21 cellular contexts compared by ENCODE assay signal in genomic region chr9:124797343-124798103, GRCh38. TPM values are rescaled to one million over a fixed set of nuclear protein-coding genes. Genes with fewer than 3 reads are reported as not detected.
A peak's percentile ranks its signal among the peaks of the same experiment; 100 is the strongest.
DNase-seq lines count a peak whose midpoint lies in the region; ATAC-seq and TF ChIP-seq lines count a peak whose summit lies in the region.
"Had no signal": no experiment of that assay in that cellular context is flagged by ENCODE, and none has a peak within 500 bp of the region (broad histone marks: within the 10 kb centered on the region; RNA-seq: fewer than 3 reads in every experiment).

No MANE protein-coding gene starts in this region.

- TF ChIP-seq CTCF in osteoblast (IDR thresholded peaks at IDR 0.05; ENCODE audit: extremely low read depth, low read depth, low read length) (no peak), vagina (IDR thresholded peaks at IDR 0.05) (no peak), WTC11 (IDR thresholded peaks at IDR 0.05) (no peak)

- H3K36me3 ChIP-seq in osteoblast (ENCODE audit: insufficient read depth, low read length): no peaks in the 10 kb centered on the region
- H3K36me3 ChIP-seq in vagina: no peaks in the 10 kb centered on the region
- H3K36me3 ChIP-seq: HAP-1, SJSA1 had no signal

- DNase-seq in DMS 273 (lab: John Stamatoyannopoulos, UW; ENCODE audit: unreplicated experiment) (peak; percentile 70), DMS 273 treated with DMSO at 0.1 percent for 48 hours (lab: John Stamatoyannopoulos, UW) (no peak), Right ventricle myocardium superior (no peak), osteoblast (ENCODE audit: insufficient read length, low spot score, missing footprints) (peak; percentile 54), vagina (ENCODE audit: extremely low spot score in 2 of 2) (no peak), amniotic stem cell (lab: John Stamatoyannopoulos, UW) (no peak), HT-29 (ENCODE audit: low spot score) (no peak), WTC11 (ENCODE audit: low spot score) (no peak)
- DNase-seq: activated CD4-positive, alpha-beta T cell treated with anti-CD3 and anti-CD28 coated beads for 36 hours; activated naive CD4-positive, alpha-beta T cell treated with anti-CD3 and anti-CD28 coated beads, Interleukin-2, amount 50 U/mL, for 16 hours; DMS53; NCI-H1694; NCI-H226; T1000 had no signal

- H3K4me1 ChIP-seq in osteoblast (ENCODE audit: insufficient read depth, low read length) (no peaks in the 10 kb centered on the region), vagina (peaks cover 65% of the 10 kb centered on the region)
- H3K4me1 ChIP-seq: HAP-1, SJSA1 had no signal

- H3K9me3 Mint-ChIP-seq in WTC11: no peaks in the 10 kb centered on the region

- POLR2A ChIA-PET in WTC11 (lab: Charles Lee): no interaction called here

- no peak overlapping the region for H3K27ac Mint-ChIP-seq in WTC11
- H3K27ac Mint-ChIP-seq: activated CD4-positive, alpha-beta T cell treated with anti-CD3 and anti-CD28 coated beads for 36 hours had no signal

- no peaks in the 10 kb centered on the region for H3K9me3 ChIP-seq in osteoblast (ENCODE audit: low read depth, low read length)
- no peaks in the 10 kb centered on the region for H3K9me3 ChIP-seq in vagina
- H3K9me3 ChIP-seq: HAP-1, SJSA1 had no signal

- intact Hi-C loops in Right ventricle myocardium superior (cut with DNase I): loop anchor here (2.0 kb wide), 1 partner anchor 23 kb away; no protein-coding TSS in a partner anchor
- intact Hi-C loops in vagina (cut with DNase I): no loop called here

- H3K27me3 Mint-ChIP-seq in WTC11 (ENCODE audit: low read depth): no peaks in the 10 kb centered on the region

- H3K4me3 Mint-ChIP-seq in WTC11: no peak overlapping the region
- H3K4me3 Mint-ChIP-seq: activated CD4-positive, alpha-beta T cell treated with anti-CD3 and anti-CD28 coated beads for 36 hours had no signal

- H3K4me2 ChIP-seq in osteoblast (ENCODE audit: insufficient read depth, low read length): no peak overlapping the region

- no peaks in the 10 kb centered on the region for H3K79me2 ChIP-seq in osteoblast (ENCODE audit: insufficient read depth, low read length)

- H3K27ac ChIP-seq in osteoblast (ENCODE audit: low read depth, low read length) (no peak overlapping the region), vagina (peak overlapping the region; percentile 27)
- H3K27ac ChIP-seq: 22Rv1, C4-2B, SJSA1 had no signal

- ATAC-seq in Right ventricle myocardium superior (ENCODE audit: poor library complexity): peak; percentile 55
- no peak for ATAC-seq in WTC11
- ATAC-seq: activated CD4-positive, alpha-beta T cell treated with anti-CD3 and anti-CD28 coated beads for 36 hours; left colon had no signal

- H3K36me3 Mint-ChIP-seq in WTC11: no peaks in the 10 kb centered on the region

- H4K20me1 ChIP-seq in osteoblast (ENCODE audit: insufficient read depth, low read length): no peaks in the 10 kb centered on the region

- H3K4me3 ChIP-seq in osteoblast (ENCODE audit: insufficient read depth, low read length) (no peak overlapping the region), vagina (no peak overlapping the region)
- H3K4me3 ChIP-seq: HAP-1, SJSA1 had no signal

- no peak for TF ChIP-seq POLR2A in vagina (IDR thresholded peaks at IDR 0.05)

- H3K4me1 Mint-ChIP-seq in WTC11: 0 out of 2 replicates have a peak, but pooled peaks cover 4% of the 10 kb centered on the region
- H3K4me1 Mint-ChIP-seq: activated CD4-positive, alpha-beta T cell treated with anti-CD3 and anti-CD28 coated beads for 36 hours had no signal

- CTCF ChIA-PET in WTC11 (lab: Charles Lee): interaction anchor here (0.6 to 3.9 kb wide), 6 partner anchors 20 to 58 kb away, joined by 3 to 44 read pairs (median 4); partner anchors contain the start of genes OLFML2A and WDR38

- H3K27me3 ChIP-seq in osteoblast (ENCODE audit: insufficient read depth, low read length) (no peaks in the 10 kb centered on the region), vagina (no peaks in the 10 kb centered on the region)
- H3K27me3 ChIP-seq: SJSA1 had no signal

- no peak overlapping the region for H2AFZ ChIP-seq in osteoblast (ENCODE audit: low read length)

TF ChIP-seq in WTC11, 78 proteins besides CTCF, POLR2A, EP300 and RAD21 (continues in another document):
- TF ChIP-seq GABPB1 (CRISPR knock-in tag; IDR thresholded peaks at IDR 0.05): no peak
- no peak for TF ChIP-seq ZNF671 (CRISPR knock-in tag; IDR thresholded peaks at IDR 0.05)
- TF ChIP-seq E2F1 (CRISPR knock-in tag; IDR thresholded peaks at IDR 0.05): no peak
- TF ChIP-seq, protein P1, sequence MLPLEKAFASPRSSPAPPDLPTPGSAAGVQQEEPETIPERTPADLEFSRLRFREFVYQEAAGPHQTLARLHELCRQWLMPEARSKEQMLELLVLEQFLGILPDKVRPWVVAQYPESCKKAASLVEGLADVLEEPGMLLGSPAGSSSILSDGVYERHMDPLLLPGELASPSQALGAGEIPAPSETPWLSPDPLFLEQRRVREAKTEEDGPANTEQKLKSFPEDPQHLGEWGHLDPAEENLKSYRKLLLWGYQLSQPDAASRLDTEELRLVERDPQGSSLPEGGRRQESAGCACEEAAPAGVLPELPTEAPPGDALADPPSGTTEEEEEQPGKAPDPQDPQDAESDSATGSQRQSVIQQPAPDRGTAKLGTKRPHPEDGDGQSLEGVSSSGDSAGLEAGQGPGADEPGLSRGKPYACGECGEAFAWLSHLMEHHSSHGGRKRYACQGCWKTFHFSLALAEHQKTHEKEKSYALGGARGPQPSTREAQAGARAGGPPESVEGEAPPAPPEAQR (CRISPR knock-in tag; IDR thresholded peaks at IDR 0.05): no peak
- no peak for TF ChIP-seq ZNF219 (CRISPR knock-in tag; IDR thresholded peaks at IDR 0.05; ENCODE audit: borderline replicate concordance)
- TF ChIP-seq ZNF263 (CRISPR knock-in tag; IDR thresholded peaks at IDR 0.05; ENCODE audit: low read depth): no peak
- TF ChIP-seq FOXP1 (CRISPR knock-in tag; IDR thresholded peaks at IDR 0.05; ENCODE audit: borderline replicate concordance): no peak
- TF ChIP-seq SMAD3 (CRISPR knock-in tag; IDR thresholded peaks at IDR 0.05; ENCODE audit: borderline replicate concordance): no peak
- TF ChIP-seq JUN (CRISPR knock-in tag; IDR thresholded peaks at IDR 0.05): no peak
- TF ChIP-seq, protein P2, sequence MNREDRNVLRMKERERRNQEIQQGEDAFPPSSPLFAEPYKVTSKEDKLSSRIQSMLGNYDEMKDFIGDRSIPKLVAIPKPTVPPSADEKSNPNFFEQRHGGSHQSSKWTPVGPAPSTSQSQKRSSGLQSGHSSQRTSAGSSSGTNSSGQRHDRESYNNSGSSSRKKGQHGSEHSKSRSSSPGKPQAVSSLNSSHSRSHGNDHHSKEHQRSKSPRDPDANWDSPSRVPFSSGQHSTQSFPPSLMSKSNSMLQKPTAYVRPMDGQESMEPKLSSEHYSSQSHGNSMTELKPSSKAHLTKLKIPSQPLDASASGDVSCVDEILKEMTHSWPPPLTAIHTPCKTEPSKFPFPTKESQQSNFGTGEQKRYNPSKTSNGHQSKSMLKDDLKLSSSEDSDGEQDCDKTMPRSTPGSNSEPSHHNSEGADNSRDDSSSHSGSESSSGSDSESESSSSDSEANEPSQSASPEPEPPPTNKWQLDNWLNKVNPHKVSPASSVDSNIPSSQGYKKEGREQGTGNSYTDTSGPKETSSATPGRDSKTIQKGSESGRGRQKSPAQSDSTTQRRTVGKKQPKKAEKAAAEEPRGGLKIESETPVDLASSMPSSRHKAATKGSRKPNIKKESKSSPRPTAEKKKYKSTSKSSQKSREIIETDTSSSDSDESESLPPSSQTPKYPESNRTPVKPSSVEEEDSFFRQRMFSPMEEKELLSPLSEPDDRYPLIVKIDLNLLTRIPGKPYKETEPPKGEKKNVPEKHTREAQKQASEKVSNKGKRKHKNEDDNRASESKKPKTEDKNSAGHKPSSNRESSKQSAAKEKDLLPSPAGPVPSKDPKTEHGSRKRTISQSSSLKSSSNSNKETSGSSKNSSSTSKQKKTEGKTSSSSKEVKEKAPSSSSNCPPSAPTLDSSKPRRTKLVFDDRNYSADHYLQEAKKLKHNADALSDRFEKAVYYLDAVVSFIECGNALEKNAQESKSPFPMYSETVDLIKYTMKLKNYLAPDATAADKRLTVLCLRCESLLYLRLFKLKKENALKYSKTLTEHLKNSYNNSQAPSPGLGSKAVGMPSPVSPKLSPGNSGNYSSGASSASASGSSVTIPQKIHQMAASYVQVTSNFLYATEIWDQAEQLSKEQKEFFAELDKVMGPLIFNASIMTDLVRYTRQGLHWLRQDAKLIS (CRISPR knock-in tag; IDR thresholded peaks at IDR 0.05; ENCODE audit: borderline replicate concordance): no peak
- no peak for TF ChIP-seq RORB (CRISPR knock-in tag; IDR thresholded peaks at IDR 0.05)

RNA-seq across cellular contexts. Expression of gene OLFML2A, which starts 20.6 kb away (rescaled TPM):
- 27.5 TPM for total RNA-seq in Right ventricle myocardium superior
- total RNA-seq in osteoblast: 27.1 and 29.7 TPM in 2 replicates
- total RNA-seq in vagina: 39.3 TPM
- total RNA-seq in HT-29 (2014; rRNA removed; shearing (Covaris generic)): 0.21 TPM in 1 of 2 replicates, not detected in the other
- total RNA-seq in WTC11 (2021): 6.7 to 11.6 TPM (median 11.2 TPM) in 3 replicates

RNA-seq across cellular contexts. Expression of gene NR6A1, which starts 26.4 kb away (rescaled TPM):
- 1.4 TPM for total RNA-seq in Right ventricle myocardium superior
- 0.36 and 0.88 TPM in 2 replicates for total RNA-seq in osteoblast
- 1.2 TPM for total RNA-seq in vagina
- 3.4 and 4.7 TPM in 2 replicates for total RNA-seq in HT-29 (2014; rRNA removed; shearing (Covaris generic))
- 164 to 222 TPM (median 218 TPM) in 3 replicates for total RNA-seq in WTC11 (2021)

RNA-seq across cellular contexts. Expression of gene WDR38, which starts 55.7 kb away (rescaled TPM):
- not detected for total RNA-seq in Right ventricle myocardium superior
- total RNA-seq in osteoblast: not detected in 2 replicates
- total RNA-seq in vagina: not detected
- not detected in 2 replicates for total RNA-seq in HT-29 (2014; rRNA removed; shearing (Covaris generic))
- total RNA-seq in WTC11 (2021): not detected in 3 replicates
- total RNA-seq: activated CD4-positive, alpha-beta T cell treated with anti-CD3 and anti-CD28 coated beads for 36 hours; left colon; MCF 10A; renal cortical epithelial cell; SJSA1 had no signal

Comparison
In these comparisons a context has a peak if more than half of its experiments do, and no peak if none do; other contexts are left out.
1. DNase-seq: peak in DMS 273 (single experiment) and osteoblast (single experiment); none in DMS 273 treated with DMSO at 0.1 percent for 48 hours (single experiment), Right ventricle myocardium superior (single experiment), vagina (0 of 2), amniotic stem cell (single experiment), HT-29 (single experiment) and WTC11 (single experiment).
2. RNA of gene NR6A1, which starts 26.4 kb away (total RNA-seq): 164 to 222 TPM in WTC11; 3.4 to 4.7 TPM in HT-29, 1.4 TPM in Right ventricle myocardium superior (single experiment), 1.2 TPM in vagina (single experiment) and 0.36 to 0.88 TPM in osteoblast; every median in the first group is over 10 times any median in the second.